ENCODE assay signal across 11 cellular contexts in genomic region chr15:63517202-63517601, GRCh38. TPM values are rescaled to one million over a fixed set of nuclear protein-coding genes. Genes with fewer than 3 reads are reported as not detected.
A peak's percentile ranks its signal among the peaks of the same experiment; 100 is the strongest.
DNase-seq lines count a peak whose midpoint lies in the region; ATAC-seq, FAIRE-seq and TF ChIP-seq lines count a peak whose summit lies in the region.
"Had no signal": no experiment of that assay in that cellular context is flagged by ENCODE, and none has a peak within 500 bp of the region (broad histone marks: within the 10 kb centered on the region; RNA-seq: fewer than 3 reads in every experiment).

No MANE protein-coding gene starts in this region.

- H3K4me2 ChIP-seq in HepG2 (ENCODE audit: low read depth, low read length) (peak overlapping the region; percentile 25; the same call in 1 of the 2 replicates), OCI-LY7 (ENCODE audit: low read length) (peak overlapping the region; percentile 57)

- H3K4me1 ChIP-seq in HepG2 (ENCODE audit: insufficient read depth, low read length) (peaks cover 96% of the 10 kb centered on the region), right lobe of liver (peaks cover 0 to 58% (median 18%) of the 10 kb centered on the region in 4 donors), OCI-LY7 (ENCODE audit: insufficient read depth, low read length, poor library complexity, severe bottlenecking) (peaks cover 38% of the 10 kb centered on the region)

- H3K4me3 Mint-ChIP-seq in dendritic cell treated with granulocyte-macrophage colony-stimulating factor and Interleukin-4, amounts not matched to agents 40 ng/mL and 50 ng/mL, for 4 days = no peak overlapping the region

- H3K27me3 ChIP-seq in HepG2 (ENCODE audit: control insufficient read depth in 1 of 2, insufficient read depth in 2 of 2, low read length in 2 of 2) = no peaks in the 10 kb centered on the region
- H3K27me3 ChIP-seq in right lobe of liver = no peaks in the 10 kb centered on the region

- H3K79me2 ChIP-seq in HepG2 (ENCODE audit: insufficient read depth, low read length) = peaks cover 99% of the 10 kb centered on the region
- peaks cover 97% of the 10 kb centered on the region for H3K79me2 ChIP-seq in OCI-LY7 (ENCODE audit: insufficient read depth, low read depth, low read length)

- TF ChIP-seq EP300 in HepG2 (IDR thresholded peaks at IDR 0.05; ENCODE audit: low read depth in 2 of 2, low read length in 2 of 2) (no peak), HepG2 (CRISPR knock-in tag; IDR thresholded peaks at IDR 0.05; ENCODE audit: borderline replicate concordance) (no peak)

- no peaks in the 10 kb centered on the region for H3K36me3 ChIP-seq in HepG2 (replicated peaks in 1 of 2; ENCODE audit: control insufficient read depth in 1 of 2, insufficient read depth in 2 of 2, low read length in 2 of 2)
- no peaks in the 10 kb centered on the region for H3K36me3 ChIP-seq in right lobe of liver
- no peaks in the 10 kb centered on the region for H3K36me3 ChIP-seq in OCI-LY7 (ENCODE audit: insufficient read depth, low read length)

- TF ChIP-seq CTCF in HepG2 (CRISPR knock-in tag; IDR thresholded peaks at IDR 0.05) (no peak), right lobe of liver (IDR thresholded peaks at IDR 0.05) (no peak), OCI-LY7 (conservative IDR thresholded peaks at IDR 0.05; ENCODE audit: low read length) (no peak)

- no peak overlapping the region for H3K27ac ChIP-seq in HepG2 (ENCODE audit: extremely low read length, insufficient read depth, low read length)
- H3K27ac ChIP-seq in right lobe of liver = no peak overlapping the region
- H3K27ac ChIP-seq in OCI-LY7 (ENCODE audit: low read depth, low read length, poor library complexity, severe bottlenecking) = no peak overlapping the region

- TF ChIP-seq RAD21 in HepG2 (CRISPR knock-in tag; IDR thresholded peaks at IDR 0.05) = no peak

- peaks cover 75% of the 10 kb centered on the region for H3K4me1 Mint-ChIP-seq in dendritic cell treated with granulocyte-macrophage colony-stimulating factor and Interleukin-4, amounts not matched to agents 40 ng/mL and 50 ng/mL, for 4 days (ENCODE audit: low read depth)

- no TSS peak for BruUV-seq in HepG2 (replicated peaks; lab: Mats Ljungman, UMichigan)
- BruUV-seq in OCI-LY7 (replicated peaks; lab: Mats Ljungman, UMichigan) = no TSS peak

- DNase-seq in HepG2 (ENCODE audit: low spot score) (no peak), right lobe of liver (no peak), OCI-LY7 (ENCODE audit: low spot score) (no peak), NCI-H128 (lab: John Stamatoyannopoulos, UW; ENCODE audit: unreplicated experiment) (no peak), NCI-H146 treated with DMSO at 0.1 percent for 48 hours (lab: John Stamatoyannopoulos, UW; ENCODE audit: unreplicated experiment) (no peak)
- DNase-seq: AML-193, NCI-H187, T1000 had no signal

- FAIRE-seq in HepG2 (lab: Jason Lieb, UNC) = no peak

- H3K9ac ChIP-seq in HepG2 (ENCODE audit: insufficient read depth, low read depth, low read length) = no peak overlapping the region

- H2AFZ ChIP-seq in HepG2 (ENCODE audit: low read length) = no peak overlapping the region
- H2AFZ ChIP-seq in OCI-LY7 (ENCODE audit: low read length) = no peak overlapping the region

- intact Hi-C loops in HepG2 (cut with micrococcal nuclease; ENCODE audit: unreplicated experiment) = no loop called here
- intact Hi-C loops in right lobe of liver (cut with DNase I) = loop anchor here in 1 of 2 donors (10.0 kb wide), 1 partner anchor 48 kb away; no protein-coding TSS in a partner anchor
- intact Hi-C loops in OCI-LY7 (cut with micrococcal nuclease; ENCODE audit: unreplicated experiment) = no loop called here
- intact Hi-C loops in dendritic cell treated with granulocyte-macrophage colony-stimulating factor and Interleukin-4, amounts not matched to agents 40 ng/mL and 50 ng/mL, for 4 days (cut with micrococcal nuclease) = no loop called here

- in situ Hi-C loops in HepG2 (cut with HindIII; ENCODE audit: extremely low pct_ligation_motif_present, low pct_unique_long_range_greater_than_20kb) = no loop called here

- CTCF ChIA-PET in HepG2 (lab: Yijun Ruan, JAX; ENCODE audit: low intra/inter-chr PET ratio, low total read pairs) (no interaction called here), OCI-LY7 (lab: Charles Lee; ENCODE audit: unreplicated experiment) (no interaction called here)

- H3K27ac Mint-ChIP-seq in dendritic cell treated with granulocyte-macrophage colony-stimulating factor and Interleukin-4, amounts not matched to agents 40 ng/mL and 50 ng/mL, for 4 days = peak overlapping the region; percentile 54

- peaks cover 4% of the 10 kb centered on the region for H3K36me3 Mint-ChIP-seq in dendritic cell treated with granulocyte-macrophage colony-stimulating factor and Interleukin-4, amounts not matched to agents 40 ng/mL and 50 ng/mL, for 4 days (ENCODE audit: low read depth)

- H3K9me3 ChIP-seq in HepG2 (ENCODE audit: low read length) (no peaks in the 10 kb centered on the region), right lobe of liver (no peaks in the 10 kb centered on the region), OCI-LY7 (ENCODE audit: low read length) (no peaks in the 10 kb centered on the region)

- ATAC-seq in HepG2 (no peak), right lobe of liver (no peak), HG03095 (IDR thresholded peaks at IDR 0.05; ENCODE audit: unreplicated experiment) (no peak), GM21515 (IDR thresholded peaks at IDR 0.05; ENCODE audit: unreplicated experiment) (no peak)

- H3K9me2 ChIP-seq in OCI-LY7 (ENCODE audit: insufficient read depth, low read length) = no peaks in the 10 kb centered on the region

- H4K20me1 ChIP-seq in HepG2 (ENCODE audit: insufficient read depth, low read length) (peaks cover 24% of the 10 kb centered on the region), OCI-LY7 (ENCODE audit: insufficient read depth, low read length) (peaks cover 53% of the 10 kb centered on the region)

- H3K4me3 ChIP-seq in HepG2 (replicated peaks in 1 of 3; ENCODE audit: insufficient read depth in 1 of 3, low read depth in 2 of 3, low read length in 3 of 3) = no peak overlapping the region
- no peak overlapping the region for H3K4me3 ChIP-seq in right lobe of liver
- no peak overlapping the region for H3K4me3 ChIP-seq in OCI-LY7 (ENCODE audit: low read depth, low read length, poor library complexity, severe bottlenecking)

- H3K9me3 Mint-ChIP-seq in dendritic cell treated with granulocyte-macrophage colony-stimulating factor and Interleukin-4, amounts not matched to agents 40 ng/mL and 50 ng/mL, for 4 days = no peaks in the 10 kb centered on the region

- no peaks in the 10 kb centered on the region for H3K27me3 Mint-ChIP-seq in dendritic cell treated with granulocyte-macrophage colony-stimulating factor and Interleukin-4, amounts not matched to agents 40 ng/mL and 50 ng/mL, for 4 days

- TF ChIP-seq POLR2A in HepG2 (IDR thresholded peaks at IDR 0.05; ENCODE audit: insufficient read depth in 1 of 2, low read depth in 2 of 2, low read length in 2 of 2) (no peak), right lobe of liver (IDR thresholded peaks at IDR 0.05) (no peak)

- POLR2A ChIA-PET in HepG2 (lab: Yijun Ruan, JAX) = interaction anchor here (0.6 to 1.4 kb wide), 6 partner anchors 9 to 564 kb away, joined by 3 to 6 read pairs (median 4); partner anchors contain the start of gene USP3
- POLR2A ChIA-PET in OCI-LY7 (lab: Charles Lee) = interaction anchor here (0.8 to 2.6 kb wide), 3 partner anchors 11 to 52 kb away, joined by 3 to 10 read pairs (median 3); no protein-coding TSS in a partner anchor

RNA-seq across cellular contexts. Expression of gene USP3, which starts 12.8 kb away (rescaled TPM):
- total RNA-seq in HepG2 (2016; rRNA removed; fragmentation: Illumina TruSeq; extraction: Trizol) = 55.9 and 61.2 TPM in 2 replicates
- total RNA-seq in HepG2 (2016; cell fraction: cytosol; rRNA removed; fragmentation: Illumina TruSeq; extraction: Trizol; ENCODE audit: low read depth) = 201 and 217 TPM in 2 replicates
- total RNA-seq in HepG2 (2016; cell fraction: insoluble cytoplasmic fraction; rRNA removed; fragmentation: Illumina TruSeq; extraction: Trizol) = 52.9 and 64.6 TPM in 2 replicates
- 111 and 117 TPM in 2 replicates for total RNA-seq in HepG2 (2016; cell fraction: membrane; rRNA removed; fragmentation: Illumina TruSeq; extraction: Trizol)
- 87.7 and 94.7 TPM in 2 replicates for total RNA-seq in HepG2 (2016; cell fraction: nucleus; rRNA removed; fragmentation: Illumina TruSeq; extraction: Trizol)
- polyA plus RNA-seq in HepG2 (2011; rRNA removed) = 14.3 and 16.0 TPM in 2 replicates
- polyA plus RNA-seq in HepG2 (2011; cell fraction: cytosol; rRNA removed) = 10.3 and 13.3 TPM in 2 replicates
- 39.8 and 44.5 TPM in 2 replicates for polyA plus RNA-seq in HepG2 (2011; cell fraction: nucleus; rRNA removed)
- polyA plus RNA-seq in HepG2 (2012) = 36.2 and 40.8 TPM in 2 replicates
- 10.3 and 13.7 TPM in 2 replicates for polyA plus RNA-seq in HepG2 (2016; cell fraction: cytosol; fragmentation: Illumina TruSeq; extraction: Trizol; ENCODE audit: low read depth)
- 42.1 and 42.7 TPM in 2 replicates for polyA plus RNA-seq in HepG2 (2016; cell fraction: insoluble cytoplasmic fraction; fragmentation: Illumina TruSeq; extraction: Trizol; ENCODE audit: low read depth)
- 25.5 and 25.9 TPM in 2 replicates for polyA plus RNA-seq in HepG2 (2016; cell fraction: membrane; fragmentation: Illumina TruSeq; extraction: Trizol; ENCODE audit: low read depth)
- 86.8 and 90.5 TPM in 2 replicates for polyA plus RNA-seq in HepG2 (2016; cell fraction: nucleus; fragmentation: Illumina TruSeq; extraction: Trizol; ENCODE audit: insufficient read depth, low read depth)
- 30.9 and 34.8 TPM in 2 replicates for polyA minus RNA-seq in HepG2 (2011; rRNA and poly(A)+ RNA removed; ENCODE audit: low replicate concordance)
- 30.4 and 30.9 TPM in 2 replicates for polyA minus RNA-seq in HepG2 (2011; cell fraction: cytosol; rRNA and poly(A)+ RNA removed)
- 88.7 and 110 TPM in 2 replicates for polyA minus RNA-seq in HepG2 (2011; cell fraction: nucleus; rRNA and poly(A)+ RNA removed)
- total RNA-seq in right lobe of liver = 10 to 100 TPM; 21.9 to 33.8 (median 24.8) TPM
- total RNA-seq in OCI-LY7 (2014; rRNA removed; shearing (Covaris generic)) = 26.3 and 34.6 TPM in 2 replicates
- 53.0 and 64.9 TPM in 2 replicates for total RNA-seq in OCI-LY7 (2022)
